Comparison of ENCODE assay signal across 20 cellular contexts in genomic region chr3:13076255-13076654, GRCh38.
"Had no signal": no experiment of that assay in that cellular context is flagged by ENCODE, and none has a peak within 500 bp of the region (broad histone marks: within the 10 kb centered on the region; RNA-seq: fewer than 3 reads in every experiment).

No MANE protein-coding gene starts in this region.

- ATAC-seq: left cardiac atrium; left ventricle myocardium superior; naive thymus-derived CD4-positive, alpha-beta T cell; sciatic nerve had no signal

- H3K9me3 ChIP-seq: colonic mucosa, neutrophil had no signal

- DNase-seq: colonic mucosa; dermis blood vessel endothelial cell; effector CD4-positive, alpha-beta T cell; foreskin melanocyte; head of caudate nucleus; kidney; left cardiac atrium; left ventricle myocardium superior; mesendoderm; naive thymus-derived CD4-positive, alpha-beta T cell; nephron progenitor cell; stimulated activated CD4-positive, alpha-beta T cell treated with anti-CD3 and anti-CD28 coated beads, Interleukin-2, amount 100 ng/mL, for 24 hours; stimulated activated CD4-positive, alpha-beta T cell treated with anti-CD3 and anti-CD28 coated beads, Interleukin-4, amount 100 ng/mL, for 4 hours; stimulated activated naive CD4-positive, alpha-beta T cell; trophoblast cell had no signal

- H3K4me3 Mint-ChIP-seq: nephron progenitor cell had no signal

- H3K4me1 ChIP-seq: colonic mucosa had no signal

- H3K4me3 ChIP-seq: colonic mucosa, hepatocyte, lung, skin epidermis had no signal

- H3K9me3 Mint-ChIP-seq: nephron progenitor cell had no signal

- FAIRE-seq: kidney had no signal

- H3K36me3 ChIP-seq: colonic mucosa, neutrophil had no signal

- H3K4me2 ChIP-seq: hepatocyte had no signal

- H3K36me3 Mint-ChIP-seq: naive thymus-derived CD4-positive, alpha-beta T cell had no signal

- H2AFZ ChIP-seq: hepatocyte had no signal

- H3K27ac ChIP-seq: colonic mucosa, hepatocyte, neutrophil, skin epidermis had no signal

- H3K79me2 ChIP-seq: hepatocyte had no signal

- H3K27ac Mint-ChIP-seq: naive thymus-derived CD4-positive, alpha-beta T cell; nephron progenitor cell had no signal
